14 cellular contexts compared by ENCODE assay signal in the genomic region with DNA sequence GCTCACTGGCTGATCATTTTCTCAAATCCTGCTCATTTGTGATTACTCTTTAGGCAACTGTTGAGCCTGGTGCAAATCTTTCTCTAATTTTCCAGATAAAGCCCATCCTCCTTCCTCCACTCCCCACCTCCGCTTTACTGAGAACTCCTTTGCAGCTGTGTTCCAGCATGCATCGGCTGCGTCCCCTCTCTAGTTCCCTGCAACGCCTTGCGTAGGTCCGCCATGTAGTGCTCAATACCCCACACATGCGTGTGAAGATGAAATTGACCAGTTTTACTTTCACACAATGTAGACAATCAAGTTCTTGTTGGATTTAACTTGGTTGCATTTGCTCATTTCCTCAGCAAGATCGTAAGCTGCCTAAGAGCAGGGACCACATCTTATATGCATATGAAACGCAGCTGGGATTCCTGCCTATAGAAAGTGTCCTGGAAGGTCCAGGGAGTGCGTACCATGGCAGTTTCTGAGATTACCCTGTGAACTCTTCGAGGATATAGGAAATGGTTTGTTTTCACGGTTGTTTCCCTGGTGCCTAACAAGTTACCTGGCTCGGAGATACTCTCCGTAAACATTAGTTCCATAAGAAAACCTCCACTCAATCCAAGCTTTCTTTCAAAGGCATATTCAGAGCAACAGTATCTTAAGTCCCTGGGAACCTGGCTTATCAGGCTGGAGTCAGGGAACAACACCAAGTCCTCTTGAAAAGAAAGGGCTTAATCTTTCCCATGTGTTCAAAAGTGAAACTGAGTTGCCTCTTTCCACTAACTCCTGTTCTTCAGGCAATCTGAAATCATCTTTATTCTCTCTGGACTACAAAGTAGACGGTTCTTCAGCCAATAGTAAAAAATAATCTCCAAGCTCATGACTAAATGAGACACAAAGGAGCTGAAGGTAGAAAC.
DNase-seq lines count a peak whose midpoint lies in the region; ATAC-seq and TF ChIP-seq lines count a peak whose summit lies in the region.
"Had no signal": no experiment of that assay in that cellular context is flagged by ENCODE, and none has a peak within 500 bp of the region (broad histone marks: within the 10 kb centered on the region; RNA-seq: fewer than 3 reads in every experiment).

No MANE protein-coding gene starts in this region.

- no peak overlapping the region for H3K27ac ChIP-seq in IMR-90 (ENCODE audit: insufficient read depth, low read length)
- no peak overlapping the region for H3K27ac ChIP-seq in duodenal mucosa (ENCODE audit: low read depth, low read length)

- no peaks in the 10 kb centered on the region for H3K36me3 ChIP-seq in IMR-90 (ENCODE audit: control insufficient read depth, insufficient read depth, low read length)
- no peaks in the 10 kb centered on the region for H3K36me3 ChIP-seq in duodenal mucosa (ENCODE audit: control insufficient read depth in 1 of 2, insufficient read depth in 2 of 2, low read length in 2 of 2)

- dilution Hi-C loops in IMR-90 (cut with HindIII; ENCODE audit: low sequenced_read_pairs, unreplicated experiment), result no loop called here

- H3K14ac ChIP-seq in IMR-90 (replicated peaks; ENCODE audit: low read depth, low read length), result no peak overlapping the region

- no TSS peak for BruUV-seq in IMR-90 (replicated peaks; lab: Mats Ljungman, UMichigan)

- H3K9me3 Mint-ChIP-seq in progenitor cell of endocrine pancreas (ENCODE audit: low read depth), result no peaks in the 10 kb centered on the region
- H3K9me3 Mint-ChIP-seq: central memory CD8-positive, alpha-beta T cell; stimulated activated naive CD8-positive, alpha-beta T cell treated with anti-CD3 and anti-CD28 coated beads, Interleukin-15, Interleukin-2, amounts not matched to agents 100 ng/mL and 50 ng/mL, for 24 hours had no signal

- no peak for TF ChIP-seq RAD21 in IMR-90 (IDR thresholded peaks at IDR 0.05; ENCODE audit: low read length)

- H4K5ac ChIP-seq in IMR-90 (ENCODE audit: low read depth, low read length), result no peak overlapping the region

- no peaks in the 10 kb centered on the region for H4K20me1 ChIP-seq in IMR-90 (ENCODE audit: insufficient read depth, low read length)

- POLR2A ChIA-PET in IMR-90 (lab: Charles Lee; ENCODE audit: unreplicated experiment), result interaction anchor here (0.7 kb wide), 1 partner anchor 769 kb away, joined by 3 read pairs; no protein-coding TSS in a partner anchor

- H3K4ac ChIP-seq in IMR-90 (ENCODE audit: low read depth, low read length), result no peak overlapping the region

- H2AK9ac ChIP-seq in IMR-90 (replicated peaks; ENCODE audit: low read depth, low read length, poor library complexity), result peak overlapping the region; percentile 34

- no peak overlapping the region for H3K23ac ChIP-seq in IMR-90 (ENCODE audit: low read depth, low read length)

- peak overlapping the region; percentile 33 for H3K27ac Mint-ChIP-seq in progenitor cell of endocrine pancreas
- H3K27ac Mint-ChIP-seq: stimulated activated naive CD8-positive, alpha-beta T cell treated with anti-CD3 and anti-CD28 coated beads, Interleukin-15, Interleukin-2, amounts not matched to agents 100 ng/mL and 50 ng/mL, for 24 hours had no signal

- no peak overlapping the region for H2BK5ac ChIP-seq in IMR-90 (ENCODE audit: low read depth, low read length, poor library complexity, severe bottlenecking)

- H3K79me1 ChIP-seq in IMR-90 (ENCODE audit: low read depth in 1 of 2, low read length in 2 of 2), result no peaks in the 10 kb centered on the region

- DNase-seq in AG20443 (ENCODE audit: low spot score), result peak; percentile 59
- DNase-seq in IMR-90, result peak; percentile 9
- no peak for DNase-seq in progenitor cell of endocrine pancreas (ENCODE audit: low spot score, unreplicated experiment)
- DNase-seq in cerebellum (ENCODE audit: low spot score), result no peak
- DNase-seq in DMS79 treated with DMSO at 0.1 percent for 48 hours (lab: John Stamatoyannopoulos, UW), result no peak
- DNase-seq: activated naive CD4-positive, alpha-beta T cell; NCI-H1436 treated with DMSO at 0.1 percent for 48 hours; NCI-H510A; SHP77 treated with DMSO at 0.1 percent for 48 hours had no signal

- H3K9me1 ChIP-seq in IMR-90 (ENCODE audit: insufficient read depth, low read length), result no peaks in the 10 kb centered on the region

- H3K4me3 ChIP-seq in IMR-90 (ENCODE audit: insufficient read depth, low read depth, low read length) (no peak overlapping the region), duodenal mucosa (ENCODE audit: low read depth in 1 of 2, low read length in 2 of 2) (peak overlapping the region; percentile 2 to 9)

- H3K4me1 ChIP-seq in IMR-90 (ENCODE audit: control insufficient read depth, insufficient read depth, low read length) (no peaks in the 10 kb centered on the region), duodenal mucosa (ENCODE audit: control insufficient read depth in 1 of 2, insufficient read depth in 2 of 2, low read length in 2 of 2) (peaks cover 0 to 4% of the 10 kb centered on the region in 2 donors)

- no peak overlapping the region for H2AK5ac ChIP-seq in IMR-90 (ENCODE audit: low read depth, low read length)

- no peak overlapping the region for H3K4me3 Mint-ChIP-seq in progenitor cell of endocrine pancreas (ENCODE audit: low read depth)
- H3K4me3 Mint-ChIP-seq: central memory CD8-positive, alpha-beta T cell; stimulated activated naive CD8-positive, alpha-beta T cell treated with anti-CD3 and anti-CD28 coated beads, Interleukin-15, Interleukin-2, amounts not matched to agents 100 ng/mL and 50 ng/mL, for 24 hours had no signal

- ATAC-seq in IMR-90 (ENCODE audit: low read depth), result no peak
- ATAC-seq in GM19467 (IDR thresholded peaks at IDR 0.05; ENCODE audit: unreplicated experiment), result no peak
- ATAC-seq in HG03565 (IDR thresholded peaks at IDR 0.05; ENCODE audit: unreplicated experiment), result no peak

- no peak for TF ChIP-seq CTCF in IMR-90 (conservative IDR thresholded peaks at IDR 0.05; ENCODE audit: low read depth, low read length)
- TF ChIP-seq CTCF in progenitor cell of endocrine pancreas (IDR thresholded peaks at IDR 0.05; ENCODE audit: unreplicated experiment), result no peak

- no peak overlapping the region for H3K9ac ChIP-seq in IMR-90 (ENCODE audit: low read depth, low read length)
- no peak overlapping the region for H3K9ac ChIP-seq in duodenal mucosa (ENCODE audit: low read depth in 1 of 2, low read length in 2 of 2)

- H3K18ac ChIP-seq in IMR-90 (ENCODE audit: low read depth, low read length), result no peak overlapping the region

- no peaks in the 10 kb centered on the region for H3K36me3 Mint-ChIP-seq in progenitor cell of endocrine pancreas (ENCODE audit: insufficient read depth)

- no peak overlapping the region for H2BK15ac ChIP-seq in IMR-90 (ENCODE audit: low read depth, low read length)

- H4K91ac ChIP-seq in IMR-90 (ENCODE audit: insufficient read depth, low read depth, low read length), result no peak overlapping the region

- no peak overlapping the region for H2BK120ac ChIP-seq in IMR-90 (ENCODE audit: low read depth, low read length)

- intact Hi-C loops in IMR-90 (cut with micrococcal nuclease), result no loop called here

- H3K4me2 ChIP-seq in IMR-90 (ENCODE audit: low read depth, low read length), result peak overlapping the region; percentile 50; the same call in 1 of the 2 replicates

- no peak for TF ChIP-seq POLR2A in IMR-90 (IDR thresholded peaks at IDR 0.05; ENCODE audit: low read depth, low read length)

- H3K27me3 ChIP-seq in IMR-90 (ENCODE audit: control insufficient read depth, insufficient read depth, low read length), result no peaks in the 10 kb centered on the region
- no peaks in the 10 kb centered on the region for H3K27me3 ChIP-seq in duodenal mucosa (ENCODE audit: control insufficient read depth in 1 of 2, insufficient read depth in 2 of 2, low read length in 2 of 2)

- WGBS in IMR-90 (ENCODE audit: extremely low coverage in 2 of 2, insufficient read length in 1 of 2), 2 experiments, result 66% methylated on average over 7 of the region's 15 CpGs; no CpG with 5 or more reads in 1 of the 2 experiments

- H3K4me1 Mint-ChIP-seq in progenitor cell of endocrine pancreas (ENCODE audit: low read depth), result peaks cover 3% of the 10 kb centered on the region
- H3K4me1 Mint-ChIP-seq: central memory CD8-positive, alpha-beta T cell had no signal

- no peak overlapping the region for H3K56ac ChIP-seq in IMR-90 (ENCODE audit: extremely low read depth, insufficient read depth, low read length)

- H2BK20ac ChIP-seq in IMR-90 (ENCODE audit: low read depth, low read length), result no peak overlapping the region

- H3K27me3 Mint-ChIP-seq in progenitor cell of endocrine pancreas, result no peaks in the 10 kb centered on the region
- H3K27me3 Mint-ChIP-seq: central memory CD8-positive, alpha-beta T cell; stimulated activated naive CD8-positive, alpha-beta T cell treated with anti-CD3 and anti-CD28 coated beads, Interleukin-15, Interleukin-2, amounts not matched to agents 100 ng/mL and 50 ng/mL, for 24 hours had no signal

- no peak overlapping the region for H2AFZ ChIP-seq in IMR-90 (replicated peaks; ENCODE audit: low read length, poor library complexity)

- no peaks in the 10 kb centered on the region for H3K9me3 ChIP-seq in IMR-90 (ENCODE audit: control insufficient read depth, insufficient read depth, low read length)
- no peaks in the 10 kb centered on the region for H3K9me3 ChIP-seq in duodenal mucosa (ENCODE audit: control insufficient read depth in 1 of 2, low read length in 2 of 2)

- in situ Hi-C loops in IMR-90 (cut with MboI; ENCODE audit: low sequenced_read_pairs), result no loop called here

- H4K8ac ChIP-seq in IMR-90 (ENCODE audit: low read depth in 2 of 2, low read length in 2 of 2), result no peak overlapping the region

- CTCF ChIA-PET in IMR-90 (lab: Yijun Ruan, JAX), result no interaction called here

TF ChIP-seq in IMR-90, 13 proteins besides CTCF, POLR2A, EP300 and RAD21 (continues in another document):
- TF ChIP-seq MAFK (IDR thresholded peaks at IDR 0.05; ENCODE audit: low read depth, low read length), result no peak
- no peak for TF ChIP-seq SMC3 (IDR thresholded peaks at IDR 0.05; ENCODE audit: low read depth, low read length)
- TF ChIP-seq FOS (IDR thresholded peaks at IDR 0.05; ENCODE audit: low read depth, low read length), result no peak
- no peak for TF ChIP-seq RFX5 (IDR thresholded peaks at IDR 0.05; ENCODE audit: low read depth, low read length)
- no peak for TF ChIP-seq CHD1 (IDR thresholded peaks at IDR 0.05; ENCODE audit: low read depth, low read length)
- TF ChIP-seq, protein P1, sequence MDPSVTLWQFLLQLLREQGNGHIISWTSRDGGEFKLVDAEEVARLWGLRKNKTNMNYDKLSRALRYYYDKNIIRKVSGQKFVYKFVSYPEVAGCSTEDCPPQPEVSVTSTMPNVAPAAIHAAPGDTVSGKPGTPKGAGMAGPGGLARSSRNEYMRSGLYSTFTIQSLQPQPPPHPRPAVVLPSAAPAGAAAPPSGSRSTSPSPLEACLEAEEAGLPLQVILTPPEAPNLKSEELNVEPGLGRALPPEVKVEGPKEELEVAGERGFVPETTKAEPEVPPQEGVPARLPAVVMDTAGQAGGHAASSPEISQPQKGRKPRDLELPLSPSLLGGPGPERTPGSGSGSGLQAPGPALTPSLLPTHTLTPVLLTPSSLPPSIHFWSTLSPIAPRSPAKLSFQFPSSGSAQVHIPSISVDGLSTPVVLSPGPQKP (IDR thresholded peaks at IDR 0.05; ENCODE audit: borderline replicate concordance, low read depth, low read length), result no peak
- TF ChIP-seq NFE2L2 (IDR thresholded peaks at IDR 0.05; ENCODE audit: low read depth, low read length), result no peak
- TF ChIP-seq MAZ (IDR thresholded peaks at IDR 0.05; ENCODE audit: borderline replicate concordance, low read depth, low read length), result no peak

Comparison
In these comparisons a context has a peak if more than half of its experiments do, and no peak if none do; other contexts are left out.
1. DNase-seq: peak in AG20443 (single experiment) and IMR-90 (single experiment); none in progenitor cell of endocrine pancreas (single experiment), cerebellum (single experiment) and DMS79 treated with DMSO at 0.1 percent for 48 hours (single experiment).